ENCODE assay signal across 12 cellular contexts in genomic region chr15:57503051-57503702, GRCh38.
DNase-seq lines count a peak whose midpoint lies in the region; ATAC-seq, FAIRE-seq and TF ChIP-seq lines count a peak whose summit lies in the region.
"Had no signal": no experiment of that assay in that cellular context is flagged by ENCODE, and none has a peak within 500 bp of the region (broad histone marks: within the 10 kb centered on the region; RNA-seq: fewer than 3 reads in every experiment).

No MANE protein-coding gene starts in this region.

- peak; percentile 14 to 33; a peak in 1 of 5 replicates for TF ChIP-seq RAD21 in A549 (conservative IDR thresholded peaks at IDR 0.05 in 1 of 2, IDR thresholded peaks at IDR 0.05 in 1 of 2)

- FAIRE-seq in A549 (lab: Jason Lieb, UNC) (no peak), keratinocyte (lab: Jason Lieb, UNC) (no peak)

- H3K4me3 ChIP-seq in A549, result no peak overlapping the region
- H3K4me3 ChIP-seq in keratinocyte (ENCODE audit: control insufficient read depth in 2 of 3, extremely low read depth in 1 of 3, insufficient read depth in 2 of 3, low read depth in 1 of 3, low read length in 3 of 3), result no peak overlapping the region

- H4K20me1 ChIP-seq in keratinocyte (ENCODE audit: control insufficient read depth, extremely low read depth, insufficient read depth, low read length), result no peaks in the 10 kb centered on the region

- CTCF ChIA-PET in A549 (lab: Yijun Ruan, JAX), result interaction anchor here (0.9 to 3.9 kb wide), 7 partner anchors 22 to 163 kb away, joined by 3 to 36 read pairs (median 4); no protein-coding TSS in a partner anchor

- POLR2A ChIA-PET in A549 (lab: Yijun Ruan, JAX), result no interaction called here

- no peaks in the 10 kb centered on the region for H3K9me3 ChIP-seq in A549
- H3K9me3 ChIP-seq in keratinocyte (ENCODE audit: control insufficient read depth, low read depth, low read length), result no peaks in the 10 kb centered on the region
- H3K9me3 ChIP-seq: neutrophil had no signal

- in situ Hi-C loops in GM13977 (cut with MboI; ENCODE audit: low pct_unique_long_range_greater_than_20kb, low sequenced_read_pairs, unreplicated experiment), result no loop called here

- peaks cover 50% of the 10 kb centered on the region for H3K4me1 ChIP-seq in A549
- H3K4me1 ChIP-seq in keratinocyte (ENCODE audit: control insufficient read depth, extremely low read depth, insufficient read depth, low read length), result peaks cover 41% of the 10 kb centered on the region

- H3K27me3 ChIP-seq in keratinocyte (ENCODE audit: control insufficient read depth, extremely low read depth, insufficient read depth, low read length), result no peaks in the 10 kb centered on the region
- H3K27me3 ChIP-seq: neutrophil had no signal

- TF ChIP-seq POLR2A in A549 (IDR thresholded peaks at IDR 0.05; ENCODE audit: low read length), result no peak

- no peak for TF ChIP-seq EP300 in A549 (IDR thresholded peaks at IDR 0.05)

- H3K9me1 ChIP-seq in keratinocyte (ENCODE audit: control insufficient read depth, extremely low read depth, insufficient read depth, low read length), result no peaks in the 10 kb centered on the region

- H3K9ac ChIP-seq in keratinocyte (ENCODE audit: control insufficient read depth, extremely low read depth, insufficient read depth, low read length), result no peak overlapping the region

- no peak for TF ChIP-seq CTCF in A549 (IDR thresholded peaks at IDR 0.05)
- peak; percentile 31 for TF ChIP-seq CTCF in GM13977 (IDR thresholded peaks at IDR 0.05; ENCODE audit: extremely low read depth, insufficient read depth, missing control alignments)
- no peak for TF ChIP-seq CTCF in VCaP (conservative IDR thresholded peaks at IDR 0.05)
- TF ChIP-seq CTCF in keratinocyte (optimal IDR thresholded peaks at IDR 0.05 in 1 of 3, IDR thresholded peaks at IDR 0.05 in 1 of 3, conservative IDR thresholded peaks at IDR 0.05 in 1 of 3; ENCODE audit: extremely low read depth in 1 of 3, insufficient read depth in 2 of 3, low read length in 3 of 3), result peak; percentile 25 to 44 (median 43)

- H3K4me2 ChIP-seq in A549 (no peak overlapping the region), keratinocyte (ENCODE audit: control insufficient read depth, extremely low read depth, insufficient read depth, low read depth, low read length) (no peak overlapping the region)

- dilution Hi-C loops in keratinocyte (cut with MboI; ENCODE audit: extremely low pct_ligation_motif_present, low sequenced_read_pairs), result no loop called here

- DNase-seq in A549 (ENCODE audit: low read depth in 1 of 2, low spot score in 1 of 2) (peak in 1 of 2 experiments; percentile 35), GM13977 (ENCODE audit: low spot score) (no peak), keratinocyte (ENCODE audit: low read depth, low spot score) (no peak), DMS153 (lab: John Stamatoyannopoulos, UW) (no peak)
- DNase-seq: activated T-cell treated with anti-CD3 and anti-CD28 coated beads, Interleukin-2, amount 50 U/mL, for 4 hours; cortex of kidney had no signal

- H3K27ac ChIP-seq in A549 (0 out of 6 replicates have a peak overlapping the region, but pooled peaks of 1 of the 2 experiments have one; percentile 5), VCaP (peak overlapping the region; percentile 99), keratinocyte (ENCODE audit: control insufficient read depth, insufficient read depth, low read length) (no peak overlapping the region)
- H3K27ac ChIP-seq: C4-2B, neutrophil had no signal

- peak in 1 of 2 experiments; percentile 61; a peak in 3 of 6 replicates for ATAC-seq in A549
- no peak for ATAC-seq in HG03354 (IDR thresholded peaks at IDR 0.05; ENCODE audit: poor library complexity, severe bottlenecking, unreplicated experiment)
- no peak for ATAC-seq in HG03521 (IDR thresholded peaks at IDR 0.05; ENCODE audit: unreplicated experiment)
- no peak for ATAC-seq in GM21737 (IDR thresholded peaks at IDR 0.05; ENCODE audit: unreplicated experiment)
- ATAC-seq: activated T-cell treated with anti-CD3 and anti-CD28 coated beads, Interleukin-2, amount 50 U/mL, for 4 hours had no signal

- no peak overlapping the region for H2AFZ ChIP-seq in keratinocyte (ENCODE audit: control insufficient read depth, low read length)

- H3K79me2 ChIP-seq in keratinocyte (ENCODE audit: control insufficient read depth, insufficient read depth, low read length), result no peaks in the 10 kb centered on the region

- 91% methylated on average over 6 of the region's 6 CpGs for WGBS in A549 (ENCODE audit: missing lambda C conversion rate)

- no peaks in the 10 kb centered on the region for H3K36me3 ChIP-seq in keratinocyte (ENCODE audit: control insufficient read depth in 2 of 2, extremely low read depth in 1 of 2, insufficient read depth in 2 of 2, low read length in 2 of 2)
- H3K36me3 ChIP-seq: neutrophil had no signal

TF ChIP-seq in A549, 52 proteins besides CTCF, POLR2A, EP300 and RAD21:
- TF ChIP-seq NR3C1 (IDR thresholded peaks at IDR 0.05) (no peak), ESRRA (IDR thresholded peaks at IDR 0.05; ENCODE audit: borderline replicate concordance, low read length) (no peak), TP53 (CRISPR knock-in tag; IDR thresholded peaks at IDR 0.05) (no peak)

Comparison
In these comparisons a context has a peak if more than half of its experiments do, and no peak if none do; other contexts are left out.
1. CTCF ChIP-seq: peak in GM13977 (single experiment) and keratinocyte (3 of 3); none in A549 (single experiment) and VCaP (single experiment).